In genomic region chr16:26491271-26491670, GRCh38 we compare ENCODE assay signal across 18 cellular contexts.
DNase-seq lines count a peak whose midpoint lies in the region; ATAC-seq, FAIRE-seq and TF ChIP-seq lines count a peak whose summit lies in the region.
"Had no signal": no experiment of that assay in that cellular context is flagged by ENCODE, and none has a peak within 500 bp of the region (broad histone marks: within the 10 kb centered on the region; RNA-seq: fewer than 3 reads in every experiment).

No MANE protein-coding gene starts in this region.

- WGBS in HepG2 (ENCODE audit: low lambda C conversion rate): 21% methylated on average over 4 of the region's 4 CpGs

- TF ChIP-seq CTCF in WTC11 (IDR thresholded peaks at IDR 0.05) (no peak), HepG2 (CRISPR knock-in tag; IDR thresholded peaks at IDR 0.05) (no peak)

- no peak overlapping the region for H3K4me3 Mint-ChIP-seq in WTC11
- H3K4me3 Mint-ChIP-seq: CD4-positive, alpha-beta memory T cell; HFFc6 had no signal

- no peaks in the 10 kb centered on the region for H3K27me3 ChIP-seq in H7 (ENCODE audit: control insufficient read depth, insufficient read depth, low read length)
- H3K27me3 ChIP-seq in HepG2 (ENCODE audit: control insufficient read depth in 1 of 2, insufficient read depth in 2 of 2, low read length in 2 of 2): no peaks in the 10 kb centered on the region

- H3K4me1 Mint-ChIP-seq in WTC11: peaks cover 64% of the 10 kb centered on the region
- H3K4me1 Mint-ChIP-seq: CD4-positive, alpha-beta memory T cell had no signal

- H3K27ac ChIP-seq in HepG2 (ENCODE audit: extremely low read length, insufficient read depth, low read length): no peak overlapping the region

- CTCF ChIA-PET in WTC11 (lab: Charles Lee) (interaction anchor here (0.8 to 1.9 kb wide), 4 partner anchors 15 to 619 kb away, joined by 3 to 8 read pairs (median 4); no protein-coding TSS in a partner anchor), HepG2 (lab: Yijun Ruan, JAX; ENCODE audit: low intra/inter-chr PET ratio, low total read pairs) (no interaction called here)

- POLR2A ChIA-PET in WTC11 (lab: Charles Lee): no interaction called here
- POLR2A ChIA-PET in HepG2 (lab: Yijun Ruan, JAX): no interaction called here

- in situ Hi-C loops in HepG2 (cut with HindIII; ENCODE audit: extremely low pct_ligation_motif_present, low pct_unique_long_range_greater_than_20kb): no loop called here

- H3K27ac Mint-ChIP-seq in WTC11: no peak overlapping the region; the same call in 1 of the 2 replicates
- H3K27ac Mint-ChIP-seq: HFFc6 had no signal

- TF ChIP-seq EP300 in HepG2 (IDR thresholded peaks at IDR 0.05; ENCODE audit: low read depth in 2 of 2, low read length in 2 of 2): no peak
- TF ChIP-seq EP300 in HepG2 (CRISPR knock-in tag; IDR thresholded peaks at IDR 0.05; ENCODE audit: borderline replicate concordance): no peak

- H4K20me1 ChIP-seq in HepG2 (ENCODE audit: insufficient read depth, low read length): no peaks in the 10 kb centered on the region

- DNase-seq in H7 (peak; percentile 10), WTC11 (ENCODE audit: low spot score) (no peak), islet precursor cell (peak; percentile 15), HepG2 (ENCODE audit: low spot score) (no peak), cerebellar cortex (ENCODE audit: low spot score) (no peak)
- DNase-seq: C1 segment of cervical spinal cord; Calu3; CD4-positive, alpha-beta memory T cell; COR-L47; DMS53; DMS79 treated with DMSO at 0.1 percent for 48 hours; GF-D8; GOT3; HFFc6 had no signal

- no peaks in the 10 kb centered on the region for H3K79me2 ChIP-seq in HepG2 (ENCODE audit: insufficient read depth, low read length)

- H3K27me3 Mint-ChIP-seq in WTC11 (ENCODE audit: low read depth): no peaks in the 10 kb centered on the region

- TF ChIP-seq RAD21 in HepG2 (CRISPR knock-in tag; IDR thresholded peaks at IDR 0.05): no peak

- H3K9me3 ChIP-seq in HepG2 (ENCODE audit: low read length): no peaks in the 10 kb centered on the region
- H3K9me3 ChIP-seq: HAP-1 had no signal

- no peaks in the 10 kb centered on the region for H3K9me3 Mint-ChIP-seq in WTC11
- H3K9me3 Mint-ChIP-seq: CD4-positive, alpha-beta memory T cell had no signal

- H3K4me3 ChIP-seq in H7 (ENCODE audit: insufficient read depth, low read depth, low read length) (no peak overlapping the region), HepG2 (replicated peaks in 1 of 3; ENCODE audit: insufficient read depth in 1 of 3, low read depth in 2 of 3, low read length in 3 of 3) (no peak overlapping the region)
- H3K4me3 ChIP-seq: HAP-1 had no signal

- H3K36me3 ChIP-seq in H7 (replicated peaks; ENCODE audit: control insufficient read depth, insufficient read depth, low read length) (no peaks in the 10 kb centered on the region), HepG2 (replicated peaks in 1 of 2; ENCODE audit: control insufficient read depth in 1 of 2, insufficient read depth in 2 of 2, low read length in 2 of 2) (no peaks in the 10 kb centered on the region)
- H3K36me3 ChIP-seq: HAP-1 had no signal

- no peak for TF ChIP-seq POLR2A in HepG2 (IDR thresholded peaks at IDR 0.05; ENCODE audit: insufficient read depth in 1 of 2, low read depth in 2 of 2, low read length in 2 of 2)

- H3K9ac ChIP-seq in HepG2 (ENCODE audit: insufficient read depth, low read depth, low read length): no peak overlapping the region

- ATAC-seq in WTC11 (peak; percentile 57), HepG2 (no peak), HG03342 (IDR thresholded peaks at IDR 0.05; ENCODE audit: unreplicated experiment) (no peak)

- H3K4me1 ChIP-seq in HepG2 (ENCODE audit: insufficient read depth, low read length): no peaks in the 10 kb centered on the region
- H3K4me1 ChIP-seq: HAP-1 had no signal

- H2AFZ ChIP-seq in HepG2 (ENCODE audit: low read length): no peak overlapping the region

- intact Hi-C loops in HepG2 (cut with micrococcal nuclease; ENCODE audit: unreplicated experiment): no loop called here

- no peaks in the 10 kb centered on the region for H3K36me3 Mint-ChIP-seq in WTC11
- H3K36me3 Mint-ChIP-seq: CD4-positive, alpha-beta memory T cell had no signal

- FAIRE-seq in HepG2 (lab: Jason Lieb, UNC): no peak
- FAIRE-seq: GM12891, GM18507 had no signal

- no TSS peak for BruUV-seq in HepG2 (replicated peaks; lab: Mats Ljungman, UMichigan)

- no peak overlapping the region for H3K4me2 ChIP-seq in HepG2 (ENCODE audit: low read depth, low read length)

TF ChIP-seq in WTC11, 78 proteins besides CTCF, POLR2A, EP300 and RAD21 (continues in another document):
- TF ChIP-seq USF1 (CRISPR knock-in tag; IDR thresholded peaks at IDR 0.05) (no peak), FOXJ3 (CRISPR knock-in tag; IDR thresholded peaks at IDR 0.05; ENCODE audit: borderline replicate concordance) (no peak), JUN (CRISPR knock-in tag; IDR thresholded peaks at IDR 0.05) (no peak), E2F1 (CRISPR knock-in tag; IDR thresholded peaks at IDR 0.05) (no peak), MXD4 (CRISPR knock-in tag; IDR thresholded peaks at IDR 0.05; ENCODE audit: borderline replicate concordance) (no peak)

TF ChIP-seq in HepG2, 621 proteins besides CTCF, POLR2A, EP300 and RAD21:
- TF ChIP-seq ZNF572 (CRISPR knock-in tag; IDR thresholded peaks at IDR 0.05) (no peak), ZNF20 (CRISPR knock-in tag; IDR thresholded peaks at IDR 0.05) (no peak), MTF1 (CRISPR knock-in tag; IDR thresholded peaks at IDR 0.05) (no peak), TEAD3 (CRISPR knock-in tag; optimal IDR thresholded peaks at IDR 0.05; ENCODE audit: borderline replicate concordance) (no peak), CCDC6 (CRISPR knock-in tag; IDR thresholded peaks at IDR 0.05) (no peak), TAF1 (CRISPR knock-in tag; IDR thresholded peaks at IDR 0.05) (no peak), ATF1 (CRISPR knock-in tag; IDR thresholded peaks at IDR 0.05) (no peak), SMAD1 (CRISPR knock-in tag; IDR thresholded peaks at IDR 0.05; ENCODE audit: borderline replicate concordance, low read depth) (no peak), ETV5 (CRISPR knock-in tag; IDR thresholded peaks at IDR 0.05; ENCODE audit: borderline replicate concordance) (no peak), SNRNP70 (IDR thresholded peaks at IDR 0.05; ENCODE audit: low read depth, low read length) (no peak), IKZF4 (CRISPR knock-in tag; IDR thresholded peaks at IDR 0.05; ENCODE audit: borderline replicate concordance, low read depth, not compliant biosample characterization) (no peak), PITX1 (CRISPR knock-in tag; IDR thresholded peaks at IDR 0.05) (no peak), ARHGAP35 (CRISPR knock-in tag; IDR thresholded peaks at IDR 0.05; ENCODE audit: borderline replicate concordance) (no peak), HIVEP1 (CRISPR knock-in tag; IDR thresholded peaks at IDR 0.05) (no peak), ZKSCAN8 (CRISPR knock-in tag; IDR thresholded peaks at IDR 0.05; ENCODE audit: borderline replicate concordance) (no peak)
- TF ChIP-seq, protein P1, sequence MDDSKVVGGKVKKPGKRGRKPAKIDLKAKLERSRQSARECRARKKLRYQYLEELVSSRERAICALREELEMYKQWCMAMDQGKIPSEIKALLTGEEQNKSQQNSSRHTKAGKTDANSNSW (CRISPR knock-in tag; IDR thresholded peaks at IDR 0.05; ENCODE audit: borderline replicate concordance): no peak
- TF ChIP-seq, protein P2, sequence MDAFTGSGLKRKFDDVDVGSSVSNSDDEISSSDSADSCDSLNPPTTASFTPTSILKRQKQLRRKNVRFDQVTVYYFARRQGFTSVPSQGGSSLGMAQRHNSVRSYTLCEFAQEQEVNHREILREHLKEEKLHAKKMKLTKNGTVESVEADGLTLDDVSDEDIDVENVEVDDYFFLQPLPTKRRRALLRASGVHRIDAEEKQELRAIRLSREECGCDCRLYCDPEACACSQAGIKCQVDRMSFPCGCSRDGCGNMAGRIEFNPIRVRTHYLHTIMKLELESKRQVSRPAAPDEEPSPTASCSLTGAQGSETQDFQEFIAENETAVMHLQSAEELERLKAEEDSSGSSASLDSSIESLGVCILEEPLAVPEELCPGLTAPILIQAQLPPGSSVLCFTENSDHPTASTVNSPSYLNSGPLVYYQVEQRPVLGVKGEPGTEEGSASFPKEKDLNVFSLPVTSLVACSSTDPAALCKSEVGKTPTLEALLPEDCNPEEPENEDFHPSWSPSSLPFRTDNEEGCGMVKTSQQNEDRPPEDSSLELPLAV (CRISPR knock-in tag; conservative IDR thresholded peaks at IDR 0.05; ENCODE audit: low read depth): no peak
- TF ChIP-seq, protein P3, sequence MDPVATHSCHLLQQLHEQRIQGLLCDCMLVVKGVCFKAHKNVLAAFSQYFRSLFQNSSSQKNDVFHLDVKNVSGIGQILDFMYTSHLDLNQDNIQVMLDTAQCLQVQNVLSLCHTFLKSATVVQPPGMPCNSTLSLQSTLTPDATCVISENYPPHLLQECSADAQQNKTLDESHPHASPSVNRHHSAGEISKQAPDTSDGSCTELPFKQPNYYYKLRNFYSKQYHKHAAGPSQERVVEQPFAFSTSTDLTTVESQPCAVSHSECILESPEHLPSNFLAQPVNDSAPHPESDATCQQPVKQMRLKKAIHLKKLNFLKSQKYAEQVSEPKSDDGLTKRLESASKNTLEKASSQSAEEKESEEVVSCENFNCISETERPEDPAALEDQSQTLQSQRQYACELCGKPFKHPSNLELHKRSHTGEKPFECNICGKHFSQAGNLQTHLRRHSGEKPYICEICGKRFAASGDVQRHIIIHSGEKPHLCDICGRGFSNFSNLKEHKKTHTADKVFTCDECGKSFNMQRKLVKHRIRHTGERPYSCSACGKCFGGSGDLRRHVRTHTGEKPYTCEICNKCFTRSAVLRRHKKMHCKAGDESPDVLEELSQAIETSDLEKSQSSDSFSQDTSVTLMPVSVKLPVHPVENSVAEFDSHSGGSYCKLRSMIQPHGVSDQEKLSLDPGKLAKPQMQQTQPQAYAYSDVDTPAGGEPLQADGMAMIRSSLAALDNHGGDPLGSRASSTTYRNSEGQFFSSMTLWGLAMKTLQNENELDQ (CRISPR knock-in tag; IDR thresholded peaks at IDR 0.05; ENCODE audit: borderline replicate concordance): no peak

Comparison
In these comparisons a context has a peak if more than half of its experiments do, and no peak if none do; other contexts are left out.
1. DNase-seq: peak in H7 (single experiment) and islet precursor cell (single experiment); none in WTC11 (single experiment), HepG2 (single experiment) and cerebellar cortex (single experiment).